Comparison of ENCODE assay signal across 8 cellular contexts in the genomic region with DNA sequence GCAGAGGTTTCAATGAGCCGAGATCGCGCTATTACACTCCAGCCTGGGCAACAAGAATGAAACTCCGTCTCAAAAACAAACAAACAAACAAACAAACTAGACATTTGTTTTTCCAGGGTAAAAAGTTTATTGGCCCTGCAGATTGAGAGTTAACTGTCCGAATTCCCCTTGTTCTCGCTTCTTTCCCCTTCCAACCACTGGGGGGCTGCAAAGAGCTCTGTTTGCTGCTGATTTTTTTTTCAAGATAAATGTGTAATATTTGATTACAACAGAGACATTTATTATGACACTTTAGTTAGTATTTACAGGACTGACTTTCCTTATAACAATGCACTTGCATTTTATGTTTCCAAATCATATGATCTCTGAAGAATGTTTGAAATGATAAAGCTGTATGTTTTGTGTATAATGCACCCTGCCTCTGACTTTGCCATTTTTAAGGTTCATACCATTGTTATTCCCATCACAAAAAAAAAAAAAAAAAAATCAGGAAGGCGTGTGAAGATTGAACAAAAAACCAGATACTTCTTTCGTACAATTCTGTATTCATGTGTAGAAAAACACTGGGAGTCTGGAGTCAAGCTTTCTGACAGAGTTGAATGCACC.
DNase-seq lines count a peak whose midpoint lies in the region; ATAC-seq and TF ChIP-seq lines count a peak whose summit lies in the region.

No MANE protein-coding gene starts in this region.

- H3K4me3 ChIP-seq in Loucy (ENCODE audit: low read length, poor library complexity, severe bottlenecking) (no peak overlapping the region), SK-N-MC (peak overlapping the region; percentile 95)

- H2AFZ ChIP-seq in Loucy (ENCODE audit: low read length): no peak overlapping the region

- no peaks in the 10 kb centered on the region for H4K20me1 ChIP-seq in Loucy (ENCODE audit: insufficient read depth, low read length, poor library complexity, severe bottlenecking)

- no peak overlapping the region for H3K27ac ChIP-seq in SK-N-MC

- H3K9me2 ChIP-seq in Loucy (replicated peaks; ENCODE audit: low read depth, low read length): no peaks in the 10 kb centered on the region

- no peaks in the 10 kb centered on the region for H3K27me3 ChIP-seq in Loucy (ENCODE audit: insufficient read depth, low read length, poor library complexity, severe bottlenecking)

- peak; percentile 84 for TF ChIP-seq CTCF in Loucy (conservative IDR thresholded peaks at IDR 0.05; ENCODE audit: low read length)

- no peak overlapping the region for H3K4me2 ChIP-seq in Loucy (ENCODE audit: low read depth, low read length, poor library complexity, severe bottlenecking)

- no peak for ATAC-seq in GM18870 (IDR thresholded peaks at IDR 0.05; ENCODE audit: unreplicated experiment)

- DNase-seq in SIG-M5 treated with dmso at 0.1 percent for 504 hours (lab: John Stamatoyannopoulos, UW; ENCODE audit: unreplicated experiment) (peak; percentile 40), SIG-M5 (lab: John Stamatoyannopoulos, UW) (no peak), SK-N-MC (ENCODE audit: low read depth, low spot score) (peak; percentile 55), fibroblast of the conjunctiva (ENCODE audit: low read depth) (peak; percentile 26), posterior cingulate gyrus (peak in 7 of 10 donors; percentile 23 to 89 (median 55)), GF-D8 (lab: John Stamatoyannopoulos, UW) (no peak)

- H3K79me2 ChIP-seq in Loucy (ENCODE audit: insufficient read depth, low read length): no peaks in the 10 kb centered on the region

- H3K4me1 ChIP-seq in Loucy (ENCODE audit: insufficient read depth, low read length, poor library complexity, severe bottlenecking): no peaks in the 10 kb centered on the region

- H3K9me3 ChIP-seq in Loucy (ENCODE audit: insufficient read depth, low read depth, low read length): no peaks in the 10 kb centered on the region
- no peaks in the 10 kb centered on the region for H3K9me3 ChIP-seq in SK-N-MC (ENCODE audit: low read depth, low read length)

- intact Hi-C loops in posterior cingulate gyrus (cut with DNase I): loop anchor here (1.0 to 10.0 kb wide), 4 partner anchors 114 to 800 kb away; no protein-coding TSS in a partner anchor

- no peaks in the 10 kb centered on the region for H3F3A ChIP-seq in Loucy (ENCODE audit: low read depth)

- H3K36me3 ChIP-seq in Loucy (ENCODE audit: insufficient read depth, low read length) (no peaks in the 10 kb centered on the region), SK-N-MC (ENCODE audit: insufficient read depth, low read length) (peaks cover 15% of the 10 kb centered on the region)

- H3K9ac ChIP-seq in Loucy (ENCODE audit: low read depth, low read length, poor library complexity, severe bottlenecking) (no peak overlapping the region), SK-N-MC (ENCODE audit: insufficient read length) (no peak overlapping the region)

Comparison
In these comparisons a context has a peak if more than half of its experiments do, and no peak if none do; other contexts are left out.
1. DNase-seq: peak in SIG-M5 treated with dmso at 0.1 percent for 504 hours (single experiment), SK-N-MC (single experiment), fibroblast of the conjunctiva (single experiment) and posterior cingulate gyrus (7 of 10); none in SIG-M5 (single experiment) and GF-D8 (single experiment).